In the genomic region with DNA sequence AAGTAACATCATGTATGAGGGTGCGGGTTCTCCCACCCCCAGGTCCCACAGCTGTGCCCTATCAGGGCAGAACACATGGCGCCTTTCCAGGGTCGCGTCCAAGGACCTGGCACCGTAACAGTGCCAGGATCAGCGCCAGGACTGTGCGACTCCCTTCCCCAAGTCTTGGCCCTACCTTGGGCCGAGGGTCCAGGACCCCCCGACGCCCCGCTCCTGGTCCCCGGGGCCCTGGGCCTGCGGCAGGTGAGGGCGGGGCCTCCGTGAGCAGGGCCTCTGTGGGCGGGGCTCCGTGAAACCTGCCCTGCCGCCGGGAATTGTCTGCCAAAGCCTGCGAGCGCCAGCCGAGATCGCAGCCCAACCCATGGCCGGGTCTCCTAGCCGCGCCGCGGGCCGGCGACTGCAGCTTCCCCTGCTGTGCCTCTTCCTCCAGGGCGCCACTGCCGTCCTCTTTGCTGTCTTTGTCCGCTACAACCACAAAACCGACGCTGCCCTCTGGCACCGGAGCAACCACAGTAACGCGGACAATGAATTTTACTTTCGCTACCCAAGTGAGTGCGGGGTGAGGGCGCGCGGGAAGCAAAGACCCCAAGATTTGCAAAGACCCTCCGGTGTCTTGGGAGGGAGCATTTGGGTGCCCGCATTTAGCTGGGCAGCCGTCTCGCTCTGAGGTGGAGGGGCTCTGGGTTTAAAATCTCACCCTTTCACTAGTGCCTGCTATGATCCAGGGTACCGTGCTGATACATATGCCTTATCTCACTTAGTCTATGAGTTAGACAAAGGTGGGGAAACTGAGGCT, we compare ENCODE assay signal across 1 cellular context.
TF ChIP-seq lines count a peak whose summit lies in the region.

RHBG (plus strand) TSS at position 323 of the 796 bp plus-strand sequence; CDS start at position 362, 39 bp downstream.

TF ChIP-seq in H1, 55 proteins besides CTCF, POLR2A, EP300 and RAD21:
- no peak for TF ChIP-seq JUN (IDR thresholded peaks at IDR 0.05; ENCODE audit: low read depth, low read length)
- TF ChIP-seq KDM4A (IDR thresholded peaks at IDR 0.05; ENCODE audit: low read depth, low read length, severe bottlenecking): peak; percentile 46
- no peak for TF ChIP-seq SAP30 (IDR thresholded peaks at IDR 0.05; ENCODE audit: insufficient read depth, insufficient replicate concordance, low read length)
- no peak for TF ChIP-seq EGR1 (IDR thresholded peaks at IDR 0.05; ENCODE audit: borderline replicate concordance, low read depth, low read length)
- TF ChIP-seq CREB1 (IDR thresholded peaks at IDR 0.05): no peak
- TF ChIP-seq RXRA (IDR thresholded peaks at IDR 0.05; ENCODE audit: insufficient read depth, low read depth, low read length): no peak
- TF ChIP-seq, protein P1, sequence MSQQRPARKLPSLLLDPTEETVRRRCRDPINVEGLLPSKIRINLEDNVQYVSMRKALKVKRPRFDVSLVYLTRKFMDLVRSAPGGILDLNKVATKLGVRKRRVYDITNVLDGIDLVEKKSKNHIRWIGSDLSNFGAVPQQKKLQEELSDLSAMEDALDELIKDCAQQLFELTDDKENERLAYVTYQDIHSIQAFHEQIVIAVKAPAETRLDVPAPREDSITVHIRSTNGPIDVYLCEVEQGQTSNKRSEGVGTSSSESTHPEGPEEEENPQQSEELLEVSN (IDR thresholded peaks at IDR 0.05): no peak
- no peak for TF ChIP-seq CEBPB (IDR thresholded peaks at IDR 0.05; ENCODE audit: low read depth, low read length)
- TF ChIP-seq SIN3A (conservative IDR thresholded peaks at IDR 0.05 in 1 of 2, IDR thresholded peaks at IDR 0.05 in 1 of 2; ENCODE audit: low read depth in 1 of 2, low read length in 2 of 2): no peak
- no peak for TF ChIP-seq RNF2 (IDR thresholded peaks at IDR 0.05; ENCODE audit: borderline replicate concordance, low read depth, low read length, missing control alignments, poor library complexity, severe bottlenecking)
- TF ChIP-seq FOSL1 (IDR thresholded peaks at IDR 0.05; ENCODE audit: insufficient read depth, low read depth, low read length): no peak
- no peak for TF ChIP-seq BRCA1 (IDR thresholded peaks at IDR 0.05; ENCODE audit: low read depth, low read length)
- TF ChIP-seq ASH2L (IDR thresholded peaks at IDR 0.05; ENCODE audit: low read length): peak; percentile 85
- no peak; the same call in 1 of the 2 replicates for TF ChIP-seq MAX (IDR thresholded peaks at IDR 0.05)
- no peak for TF ChIP-seq SIRT6 (IDR thresholded peaks at IDR 0.05; ENCODE audit: low read length)
- TF ChIP-seq NANOG (IDR thresholded peaks at IDR 0.05; ENCODE audit: insufficient read depth, low read depth, low read length, poor library complexity, severe bottlenecking): no peak
- TF ChIP-seq, protein P2, sequence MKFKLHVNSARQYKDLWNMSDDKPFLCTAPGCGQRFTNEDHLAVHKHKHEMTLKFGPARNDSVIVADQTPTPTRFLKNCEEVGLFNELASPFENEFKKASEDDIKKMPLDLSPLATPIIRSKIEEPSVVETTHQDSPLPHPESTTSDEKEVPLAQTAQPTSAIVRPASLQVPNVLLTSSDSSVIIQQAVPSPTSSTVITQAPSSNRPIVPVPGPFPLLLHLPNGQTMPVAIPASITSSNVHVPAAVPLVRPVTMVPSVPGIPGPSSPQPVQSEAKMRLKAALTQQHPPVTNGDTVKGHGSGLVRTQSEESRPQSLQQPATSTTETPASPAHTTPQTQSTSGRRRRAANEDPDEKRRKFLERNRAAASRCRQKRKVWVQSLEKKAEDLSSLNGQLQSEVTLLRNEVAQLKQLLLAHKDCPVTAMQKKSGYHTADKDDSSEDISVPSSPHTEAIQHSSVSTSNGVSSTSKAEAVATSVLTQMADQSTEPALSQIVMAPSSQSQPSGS (IDR thresholded peaks at IDR 0.05; ENCODE audit: low read length): no peak
- peak; percentile 77 for TF ChIP-seq TAF1 (IDR thresholded peaks at IDR 0.05; ENCODE audit: low read depth, low read length)
- no peak for TF ChIP-seq HDAC6 (IDR thresholded peaks at IDR 0.05; ENCODE audit: low read depth, low read length)
- TF ChIP-seq, protein P3, sequence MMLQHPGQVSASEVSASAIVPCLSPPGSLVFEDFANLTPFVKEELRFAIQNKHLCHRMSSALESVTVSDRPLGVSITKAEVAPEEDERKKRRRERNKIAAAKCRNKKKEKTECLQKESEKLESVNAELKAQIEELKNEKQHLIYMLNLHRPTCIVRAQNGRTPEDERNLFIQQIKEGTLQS (IDR thresholded peaks at IDR 0.05; ENCODE audit: insufficient read depth, low read depth, low read length): no peak
- TF ChIP-seq POLR2AphosphoS5 (IDR thresholded peaks at IDR 0.05; ENCODE audit: low read depth, low read length): 0 out of 2 replicates have a peak, but pooled peaks have one; percentile 25
- TF ChIP-seq TBP (IDR thresholded peaks at IDR 0.05; ENCODE audit: low read depth, low read length): peak; percentile 67; the same call in 1 of the 2 replicates
- TF ChIP-seq GTF2F1 (IDR thresholded peaks at IDR 0.05; ENCODE audit: borderline replicate concordance, low read depth, low read length): no peak
- TF ChIP-seq TEAD4 (IDR thresholded peaks at IDR 0.05; ENCODE audit: low read depth, low read length): no peak
- no peak for TF ChIP-seq ZNF274 (IDR thresholded peaks at IDR 0.05; ENCODE audit: borderline replicate concordance, extremely low read depth, low read length)
- no peak for TF ChIP-seq SP4 (IDR thresholded peaks at IDR 0.05; ENCODE audit: low read length)
- peak; percentile 40; the same call in 1 of the 2 replicates for TF ChIP-seq YY1 (IDR thresholded peaks at IDR 0.05; ENCODE audit: low read depth, low read length)
